1 cellular context compared by ENCODE assay signal in the genomic region with DNA sequence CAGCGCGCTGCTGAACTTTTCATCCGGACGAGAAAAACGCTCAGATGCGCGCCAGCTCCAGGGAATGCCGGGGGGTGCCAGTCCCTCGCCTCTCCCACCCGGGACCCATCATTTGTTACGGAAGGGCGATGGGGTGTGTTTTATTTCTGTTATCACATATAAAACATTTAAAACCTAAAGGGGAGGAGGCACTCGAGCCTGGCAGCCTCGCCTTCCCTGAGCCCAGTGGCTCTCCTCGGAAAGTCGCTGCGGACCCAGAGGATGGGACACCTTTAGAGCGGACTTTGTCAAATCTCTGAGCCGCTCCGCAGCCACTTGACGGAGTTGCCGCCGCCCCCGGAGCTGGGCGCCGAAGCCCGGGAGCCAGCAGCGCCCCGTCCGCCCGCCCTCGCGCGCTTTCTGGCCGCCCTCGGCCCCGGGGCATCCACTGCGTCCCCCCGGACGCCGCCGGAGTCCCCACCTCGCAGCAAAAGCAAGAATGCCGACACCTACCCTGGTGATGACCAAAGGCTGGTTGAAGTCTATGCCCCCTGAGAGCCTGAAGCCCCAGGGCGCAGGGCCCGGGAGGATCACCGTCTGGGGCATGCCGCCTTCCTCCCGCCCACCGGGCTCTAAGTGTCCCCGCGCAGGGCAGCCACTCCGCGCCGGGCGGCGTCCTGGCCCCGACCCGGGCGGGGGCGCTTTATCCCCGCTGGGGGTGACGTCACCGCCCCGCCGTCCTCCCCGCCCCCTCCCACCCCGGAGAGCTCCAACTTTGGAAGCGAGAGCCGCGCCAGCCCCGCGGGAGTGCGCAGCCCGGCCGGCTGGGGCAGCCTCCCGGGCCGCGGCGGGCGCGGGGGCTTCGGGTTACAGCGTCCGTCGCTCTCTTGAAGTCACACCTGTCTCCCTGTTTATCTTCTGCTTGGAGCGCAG.
TF ChIP-seq lines count a peak whose summit lies in the region.

Gene PDLIM3 (minus strand): TSS at position 658 of the 912 bp plus-strand sequence. CDS start 73 bp downstream, at position 585.

TF ChIP-seq in WTC11, 78 proteins besides CTCF, POLR2A, EP300 and RAD21 (continued from another document):
- peak; percentile 70; the same call in 1 of the 2 replicates for TF ChIP-seq HMGXB4 (CRISPR knock-in tag; IDR thresholded peaks at IDR 0.05)
